In the genomic region with DNA sequence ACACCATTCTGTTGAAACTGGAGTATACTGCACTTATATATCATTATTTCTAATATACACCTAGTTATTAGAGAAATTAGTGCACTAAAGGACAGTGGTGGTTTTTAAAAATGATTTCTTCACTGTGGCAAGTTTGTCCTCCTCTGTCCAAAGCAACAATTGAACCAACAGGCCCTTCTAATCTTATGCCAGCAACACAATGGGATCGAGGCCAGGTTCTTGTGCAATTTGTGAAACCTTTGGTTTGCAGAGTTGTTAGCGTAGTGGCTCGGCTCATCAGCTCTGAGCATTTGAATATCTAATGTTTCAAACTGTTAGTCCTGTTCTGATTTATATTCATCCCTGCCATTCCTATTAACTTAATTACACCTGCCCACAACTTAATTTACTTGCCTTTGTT, we compare ENCODE assay signal across 11 cellular contexts. TPM values are rescaled to one million over a fixed set of nuclear protein-coding genes. Genes with fewer than 3 reads are reported as not detected.
A peak's percentile ranks its signal among the peaks of the same experiment; 100 is the strongest.
DNase-seq lines count a peak whose midpoint lies in the region; ATAC-seq and TF ChIP-seq lines count a peak whose summit lies in the region.
"Had no signal": no experiment of that assay in that cellular context is flagged by ENCODE, and none has a peak within 500 bp of the region (broad histone marks: within the 10 kb centered on the region; RNA-seq: fewer than 3 reads in every experiment).

No MANE protein-coding gene starts in this region.

- no peaks in the 10 kb centered on the region for H3K27me3 ChIP-seq in ovary

- no peak overlapping the region for H2AFZ ChIP-seq in OCI-LY7 (ENCODE audit: low read length)

- CTCF ChIA-PET in OCI-LY7 (lab: Charles Lee; ENCODE audit: unreplicated experiment) = no interaction called here

- H4K20me1 ChIP-seq in OCI-LY7 (ENCODE audit: insufficient read depth, low read length) = no peaks in the 10 kb centered on the region

- 60 to 72% (median 60%) methylated on average over 3 of the region's 3 CpGs for WGBS in ovary, 3 donors

- ATAC-seq in GM19455 (IDR thresholded peaks at IDR 0.05; ENCODE audit: unreplicated experiment) = no peak
- no peak for ATAC-seq in HG03521 (IDR thresholded peaks at IDR 0.05; ENCODE audit: unreplicated experiment)
- no peak for ATAC-seq in activated T-cell treated with anti-CD3 and anti-CD28 coated beads, Interleukin-2, amount 50 U/mL, for 4 hours

- H3K4me2 ChIP-seq in OCI-LY7 (ENCODE audit: low read length) = no peak overlapping the region

- H3K27ac ChIP-seq in OCI-LY7 (ENCODE audit: low read depth, low read length, poor library complexity, severe bottlenecking) (no peak overlapping the region), ovary (no peak overlapping the region)

- H3K4me3 Mint-ChIP-seq in activated T-cell treated with anti-CD3 and anti-CD28 coated beads, Interleukin-2, amount 50 U/mL, for 4 hours = no peak overlapping the region

- no peak for TF ChIP-seq EP300 in ovary (IDR thresholded peaks at IDR 0.05)

- POLR2A ChIA-PET in OCI-LY7 (lab: Charles Lee) = interaction anchor here (0.7 kb wide), 1 partner anchor 28 kb away, joined by 3 read pairs; no protein-coding TSS in a partner anchor

- peak; percentile 58 for DNase-seq in DMS79 treated with DMSO at 0.1 percent for 48 hours (lab: John Stamatoyannopoulos, UW)
- DNase-seq in OCI-LY7 (ENCODE audit: low spot score) = no peak
- peak; percentile 29 for DNase-seq in globus pallidus (ENCODE audit: low spot score)
- DNase-seq in ovary = peak in 3 of 5 donors; percentile 42 to 56 (median 52)
- DNase-seq in NAMALWA (ENCODE audit: low spot score) = no peak
- DNase-seq in activated T-cell treated with anti-CD3 and anti-CD28 coated beads, Interleukin-2, amount 50 U/mL, for 4 hours = no peak
- DNase-seq: activated CD4-positive, CD25-positive, alpha-beta regulatory T cell treated with anti-CD3 and anti-CD28 coated beads, Interleukin-2, amount 50 U/mL, for 72 hours; activated naive CD4-positive, alpha-beta T cell had no signal

- TF ChIP-seq CTCF in OCI-LY7 (conservative IDR thresholded peaks at IDR 0.05; ENCODE audit: low read length) (no peak), ovary (IDR thresholded peaks at IDR 0.05) (no peak)

- intact Hi-C loops in OCI-LY7 (cut with micrococcal nuclease; ENCODE audit: unreplicated experiment) (no loop called here), ovary (cut with DNase I) (no loop called here)

- TSS peak; percentile 42 for BruUV-seq in OCI-LY7 (replicated peaks; lab: Mats Ljungman, UMichigan)

- no peaks in the 10 kb centered on the region for H3K27me3 Mint-ChIP-seq in activated T-cell treated with anti-CD3 and anti-CD28 coated beads, Interleukin-2, amount 50 U/mL, for 4 hours (ENCODE audit: low read depth)

- H3K4me1 ChIP-seq in OCI-LY7 (ENCODE audit: insufficient read depth, low read length, poor library complexity, severe bottlenecking) (peaks cover 11% of the 10 kb centered on the region), ovary (ENCODE audit: insufficient read depth) (peaks cover 1% of the 10 kb centered on the region)

- no peak overlapping the region for H3K4me3 ChIP-seq in OCI-LY7 (ENCODE audit: low read depth, low read length, poor library complexity, severe bottlenecking)
- H3K4me3 ChIP-seq in ovary = no peak overlapping the region
- H3K4me3 ChIP-seq: GM12878 had no signal

- no peaks in the 10 kb centered on the region for H3K9me2 ChIP-seq in OCI-LY7 (ENCODE audit: insufficient read depth, low read length)

- H3K36me3 Mint-ChIP-seq in activated T-cell treated with anti-CD3 and anti-CD28 coated beads, Interleukin-2, amount 50 U/mL, for 4 hours (ENCODE audit: insufficient read depth) = peaks cover 13% of the 10 kb centered on the region

- H3K79me2 ChIP-seq in OCI-LY7 (ENCODE audit: insufficient read depth, low read depth, low read length) = no peaks in the 10 kb centered on the region

- TF ChIP-seq POLR2A in ovary (IDR thresholded peaks at IDR 0.05) = no peak

- H3K36me3 ChIP-seq in OCI-LY7 (ENCODE audit: insufficient read depth, low read length) = no peaks in the 10 kb centered on the region
- H3K36me3 ChIP-seq in ovary = no peaks in the 10 kb centered on the region

- H3K4me1 Mint-ChIP-seq in activated T-cell treated with anti-CD3 and anti-CD28 coated beads, Interleukin-2, amount 50 U/mL, for 4 hours (ENCODE audit: low read depth) = no peaks in the 10 kb centered on the region

- no peaks in the 10 kb centered on the region for H3K9me3 ChIP-seq in OCI-LY7 (ENCODE audit: low read length)
- no peaks in the 10 kb centered on the region for H3K9me3 ChIP-seq in ovary

- H3K9me3 Mint-ChIP-seq in activated T-cell treated with anti-CD3 and anti-CD28 coated beads, Interleukin-2, amount 50 U/mL, for 4 hours = no peaks in the 10 kb centered on the region

RNA-seq across cellular contexts. Expression of gene LRRC39, which starts 9.9 kb away (rescaled TPM):
- total RNA-seq in OCI-LY7 (2014; rRNA removed; shearing (Covaris generic)) = 0.51 and 1.5 TPM in 2 replicates
- total RNA-seq in OCI-LY7 (2022) (0.96 and 1.8 TPM in 2 replicates), ovary (1 to 10 TPM in 2 of 7 donors, under 1 TPM in 5; 0.18 to 1.9 (median 0.63) TPM)
- polyA plus RNA-seq in ovary = under 1 TPM; 0.57 to 0.58 TPM
- under 1 TPM; 0.30 to 0.69 (median 0.38) TPM for total RNA-seq in activated T-cell treated with anti-CD3 and anti-CD28 coated beads, Interleukin-2, amount 50 U/mL, for 4 hours

RNA-seq across cellular contexts. Expression of gene TRMT13, which starts 54.9 kb away (rescaled TPM):
- 14.5 and 24.2 TPM in 2 replicates for total RNA-seq in OCI-LY7 (2014; rRNA removed; shearing (Covaris generic))
- total RNA-seq in OCI-LY7 (2022) (28.7 TPM in 2 replicates), ovary (10 to 100 TPM; 10.5 to 23.3 (median 16.4) TPM)
- 10 to 100 TPM in 1 of 2 donors, 1 to 10 TPM in 1; 10.0 to 16.8 TPM for polyA plus RNA-seq in ovary
- total RNA-seq in activated T-cell treated with anti-CD3 and anti-CD28 coated beads, Interleukin-2, amount 50 U/mL, for 4 hours = 10 to 100 TPM; 25.5 to 30.0 (median 26.3) TPM

RNA-seq across cellular contexts. Expression of gene SASS6, which starts 55.2 kb away (rescaled TPM):
- total RNA-seq in OCI-LY7 (2014; rRNA removed; shearing (Covaris generic)) = 12.1 and 12.6 TPM in 2 replicates
- 18.7 and 21.2 TPM in 2 replicates for total RNA-seq in OCI-LY7 (2022)
- total RNA-seq in ovary = 1 to 10 TPM; 2.0 to 3.6 (median 3.1) TPM
- polyA plus RNA-seq in ovary = 1 to 10 TPM; 1.7 to 2.4 TPM
- 1 to 10 TPM; 6.4 to 8.2 (median 6.5) TPM for total RNA-seq in activated T-cell treated with anti-CD3 and anti-CD28 coated beads, Interleukin-2, amount 50 U/mL, for 4 hours

Comparison
In these comparisons a context has a peak if more than half of its experiments do, and no peak if none do; other contexts are left out.
1. DNase-seq: peak in DMS79 treated with DMSO at 0.1 percent for 48 hours (single experiment), globus pallidus (single experiment) and ovary (3 of 5); none in OCI-LY7 (single experiment), NAMALWA (single experiment) and activated T-cell treated with anti-CD3 and anti-CD28 coated beads, Interleukin-2, amount 50 U/mL, for 4 hours (single experiment).